ENCODE assay signal across 8 cellular contexts in the genomic region with DNA sequence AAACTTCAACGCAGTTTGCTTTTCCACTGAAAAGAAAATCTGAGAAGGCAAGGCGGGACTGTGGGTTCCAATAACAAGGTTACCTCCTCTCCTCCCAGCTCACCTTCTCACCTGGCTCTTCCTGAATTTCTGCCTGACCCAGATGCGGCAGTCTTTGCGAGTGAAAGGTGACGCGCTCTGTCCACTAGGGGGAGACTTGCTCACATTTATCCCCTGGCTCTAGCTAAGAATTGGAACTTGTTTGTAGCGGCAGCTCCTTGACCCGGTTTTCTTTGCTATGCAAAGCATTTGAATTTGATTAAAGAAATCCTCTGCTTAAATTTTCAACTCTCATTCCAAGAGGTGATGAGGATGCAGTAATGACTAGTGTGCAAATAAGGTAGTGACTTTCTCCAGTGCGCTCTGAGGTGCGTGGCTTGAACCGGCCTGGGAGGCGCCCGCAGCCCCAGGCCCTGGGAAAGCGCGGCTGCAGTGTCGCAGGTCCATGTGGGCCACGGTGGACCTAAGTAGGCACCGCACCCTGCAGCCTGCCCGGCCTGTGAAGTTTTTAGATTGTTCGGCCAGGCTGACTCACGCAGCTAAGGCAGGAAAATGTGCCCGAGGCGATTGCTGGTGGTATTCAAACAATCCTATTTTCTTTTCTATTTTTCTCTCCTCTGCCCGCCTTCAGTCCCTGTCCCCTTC.
DNase-seq lines count a peak whose midpoint lies in the region; ATAC-seq and TF ChIP-seq lines count a peak whose summit lies in the region.

No MANE protein-coding gene starts in this region.

- H3K4me3 ChIP-seq in NT2/D1 (ENCODE audit: insufficient read length, low read depth) (peak overlapping the region; percentile 23), fibroblast of lung (replicated peaks in 1 of 4; ENCODE audit: control extremely low read depth in 1 of 4, insufficient read depth in 1 of 4, low read depth in 3 of 4, low read length in 4 of 4) (peak overlapping the region in 1 of 4 experiments; percentile 30)

- in situ Hi-C loops in G401 (cut with HindIII; ENCODE audit: low sequenced_read_pairs): no loop called here

- DNase-seq in G401 (ENCODE audit: low spot score) (peak; percentile 89), HuH-7 (ENCODE audit: low spot score) (peak; percentile 78), NT2/D1 (ENCODE audit: low read depth, low spot score) (peak; percentile 79), fibroblast of lung (ENCODE audit: low read depth in 2 of 2) (peak; percentile 66 to 68), ureter (ENCODE audit: low spot score) (peak; percentile 80)
- peak; percentile 5 for DNase-seq in activated T-cell treated with anti-CD3 and anti-CD28 coated beads, Interleukin-2, amount 50 U/mL, for 4 hours

- TF ChIP-seq CTCF in fibroblast of lung (conservative IDR thresholded peaks at IDR 0.05 in 1 of 2, IDR thresholded peaks at IDR 0.05 in 1 of 2; ENCODE audit: low read depth in 1 of 2, low read length in 2 of 2): peak; percentile 92 to 93
- TF ChIP-seq CTCF in nephron (IDR thresholded peaks at IDR 0.05; ENCODE audit: unreplicated experiment in 3 of 3): peak; percentile 90 to 93 (median 91)

- no peaks in the 10 kb centered on the region for H3K79me2 ChIP-seq in fibroblast of lung (ENCODE audit: control insufficient read depth, insufficient read depth, low read length)

- no peaks in the 10 kb centered on the region for H3K27me3 ChIP-seq in NT2/D1 (ENCODE audit: insufficient read depth, insufficient read length)
- H3K27me3 ChIP-seq in fibroblast of lung (ENCODE audit: control insufficient read depth, insufficient read depth, low read length): no peaks in the 10 kb centered on the region

- no peaks in the 10 kb centered on the region for H3K36me3 Mint-ChIP-seq in activated T-cell treated with anti-CD3 and anti-CD28 coated beads, Interleukin-2, amount 50 U/mL, for 4 hours (ENCODE audit: insufficient read depth)
- no peaks in the 10 kb centered on the region for H3K36me3 Mint-ChIP-seq in nephron (ENCODE audit: low read depth)

- peaks cover 12% of the 10 kb centered on the region for H3K27me3 Mint-ChIP-seq in activated T-cell treated with anti-CD3 and anti-CD28 coated beads, Interleukin-2, amount 50 U/mL, for 4 hours (ENCODE audit: low read depth)
- peaks cover 24% of the 10 kb centered on the region for H3K27me3 Mint-ChIP-seq in nephron (ENCODE audit: low read depth)

- no peaks in the 10 kb centered on the region for H3K9me3 Mint-ChIP-seq in activated T-cell treated with anti-CD3 and anti-CD28 coated beads, Interleukin-2, amount 50 U/mL, for 4 hours
- H3K9me3 Mint-ChIP-seq in nephron: no peaks in the 10 kb centered on the region

- H3K4me1 ChIP-seq in NT2/D1 (ENCODE audit: insufficient read depth, insufficient read length) (no peaks in the 10 kb centered on the region), fibroblast of lung (ENCODE audit: control insufficient read depth, extremely low read depth, insufficient read depth, low read length) (no peaks in the 10 kb centered on the region)

- H3K27ac Mint-ChIP-seq in nephron: no peak overlapping the region

- no peaks in the 10 kb centered on the region for H4K20me1 ChIP-seq in fibroblast of lung (ENCODE audit: control insufficient read depth, extremely low read depth, insufficient read depth, low read length)

- H3K36me3 ChIP-seq in NT2/D1 (ENCODE audit: insufficient read depth, insufficient read length, low read length) (no peaks in the 10 kb centered on the region), fibroblast of lung (ENCODE audit: control insufficient read depth, insufficient read depth, low read length) (no peaks in the 10 kb centered on the region)

- H3K4me3 Mint-ChIP-seq in activated T-cell treated with anti-CD3 and anti-CD28 coated beads, Interleukin-2, amount 50 U/mL, for 4 hours: no peak overlapping the region
- H3K4me3 Mint-ChIP-seq in nephron: peak overlapping the region in 2 of 3 experiments; percentile 51 to 75

- peak; percentile 84 for ATAC-seq in GM21737 (IDR thresholded peaks at IDR 0.05; ENCODE audit: unreplicated experiment)
- peak; percentile 48 to 75 for ATAC-seq in activated T-cell treated with anti-CD3 and anti-CD28 coated beads, Interleukin-2, amount 50 U/mL, for 4 hours

- H3K27ac ChIP-seq in fibroblast of lung (ENCODE audit: insufficient read depth, low read length): no peak overlapping the region

- H3K9ac ChIP-seq in NT2/D1 (ENCODE audit: insufficient read length, low read depth): no peak overlapping the region
- no peak overlapping the region for H3K9ac ChIP-seq in fibroblast of lung (ENCODE audit: insufficient read depth, low read length)

- no peak overlapping the region for H3K4me2 ChIP-seq in fibroblast of lung (ENCODE audit: extremely low read depth, insufficient read depth, low read length)

- H3K4me1 Mint-ChIP-seq in activated T-cell treated with anti-CD3 and anti-CD28 coated beads, Interleukin-2, amount 50 U/mL, for 4 hours (ENCODE audit: low read depth): peaks cover 2% of the 10 kb centered on the region
- H3K4me1 Mint-ChIP-seq in nephron: no peaks in the 10 kb centered on the region

- H3K9me3 ChIP-seq in NT2/D1 (ENCODE audit: insufficient read depth, low read length) (no peaks in the 10 kb centered on the region), fibroblast of lung (ENCODE audit: control insufficient read depth, insufficient read depth, low read depth, low read length) (no peaks in the 10 kb centered on the region)

- H2AFZ ChIP-seq in fibroblast of lung (ENCODE audit: low read length): no peak overlapping the region

Comparison
In these comparisons a context has a peak if more than half of its experiments do, and no peak if none do; other contexts are left out.
1. DNase-seq: peak in every context shown above with its lines; median percentile 89 in G401; 80 in ureter; 79 in NT2/D1; 78 in HuH-7; 67 in fibroblast of lung; 5 in activated T-cell treated with anti-CD3 and anti-CD28 coated beads, Interleukin-2, amount 50 U/mL, for 4 hours.